Comparison of ENCODE assay signal across 2 cellular contexts in the genomic region with DNA sequence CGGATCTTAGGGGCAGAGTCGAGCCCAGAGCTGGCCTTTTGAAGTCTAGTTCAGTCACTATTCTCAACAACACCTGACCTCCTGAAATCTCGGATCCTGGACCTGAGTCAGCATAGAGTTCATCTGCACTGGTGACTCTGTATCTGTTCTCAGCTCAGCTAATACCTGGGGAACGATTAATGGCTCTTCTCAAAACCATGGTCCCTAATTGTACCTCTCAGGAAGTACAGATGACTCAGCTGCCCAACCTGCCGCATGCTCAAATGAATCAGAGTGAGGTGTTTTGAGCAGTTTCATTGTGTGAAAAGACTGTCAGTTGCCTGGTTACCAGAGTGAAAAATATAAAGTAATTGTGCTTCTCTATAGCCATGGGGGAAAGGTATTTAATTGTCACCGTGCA.
TF ChIP-seq lines count a peak whose summit lies in the region.

No MANE protein-coding gene starts in this region.

TF ChIP-seq in GM12878, 131 proteins besides CTCF, POLR2A, EP300 and RAD21 (continued from another document):
- no peak for TF ChIP-seq SUZ12 (IDR thresholded peaks at IDR 0.05; ENCODE audit: unreplicated experiment)
- peak; percentile 76 for TF ChIP-seq MTA2 (IDR thresholded peaks at IDR 0.05; ENCODE audit: low read depth)
- TF ChIP-seq JUNB (IDR thresholded peaks at IDR 0.05), result peak; percentile 32; the same call in 1 of the 2 replicates
- no peak for TF ChIP-seq WRNIP1 (IDR thresholded peaks at IDR 0.05; ENCODE audit: borderline replicate concordance, low read depth, low read length)
- TF ChIP-seq BCL11A (IDR thresholded peaks at IDR 0.05; ENCODE audit: low read depth, low read length), result 0 out of 2 replicates have a peak, but pooled peaks have one; percentile 45
- TF ChIP-seq, protein P1, sequence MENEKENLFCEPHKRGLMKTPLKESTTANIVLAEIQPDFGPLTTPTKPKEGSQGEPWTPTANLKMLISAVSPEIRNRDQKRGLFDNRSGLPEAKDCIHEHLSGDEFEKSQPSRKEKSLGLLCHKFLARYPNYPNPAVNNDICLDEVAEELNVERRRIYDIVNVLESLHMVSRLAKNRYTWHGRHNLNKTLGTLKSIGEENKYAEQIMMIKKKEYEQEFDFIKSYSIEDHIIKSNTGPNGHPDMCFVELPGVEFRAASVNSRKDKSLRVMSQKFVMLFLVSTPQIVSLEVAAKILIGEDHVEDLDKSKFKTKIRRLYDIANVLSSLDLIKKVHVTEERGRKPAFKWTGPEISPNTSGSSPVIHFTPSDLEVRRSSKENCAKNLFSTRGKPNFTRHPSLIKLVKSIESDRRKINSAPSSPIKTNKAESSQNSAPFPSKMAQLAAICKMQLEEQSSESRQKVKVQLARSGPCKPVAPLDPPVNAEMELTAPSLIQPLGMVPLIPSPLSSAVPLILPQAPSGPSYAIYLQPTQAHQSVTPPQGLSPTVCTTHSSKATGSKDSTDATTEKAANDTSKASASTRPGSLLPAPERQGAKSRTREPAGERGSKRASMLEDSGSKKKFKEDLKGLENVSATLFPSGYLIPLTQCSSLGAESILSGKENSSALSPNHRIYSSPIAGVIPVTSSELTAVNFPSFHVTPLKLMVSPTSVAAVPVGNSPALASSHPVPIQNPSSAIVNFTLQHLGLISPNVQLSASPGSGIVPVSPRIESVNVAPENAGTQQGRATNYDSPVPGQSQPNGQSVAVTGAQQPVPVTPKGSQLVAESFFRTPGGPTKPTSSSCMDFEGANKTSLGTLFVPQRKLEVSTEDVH (IDR thresholded peaks at IDR 0.05; ENCODE audit: low read depth, partially characterized antibody), result no peak
- 0 out of 4 replicates have a peak, but pooled peaks of 1 of the 2 experiments have one; percentile 29 for TF ChIP-seq IKZF2 (IDR thresholded peaks at IDR 0.05)
- no peak for TF ChIP-seq PAX5 (IDR thresholded peaks at IDR 0.05; ENCODE audit: borderline replicate concordance, low read depth, low read length)
- TF ChIP-seq GATAD2B (conservative IDR thresholded peaks at IDR 0.05; ENCODE audit: low read depth), result no peak
- TF ChIP-seq SPI1 (IDR thresholded peaks at IDR 0.05; ENCODE audit: borderline replicate concordance, insufficient read depth, low read depth, low read length), result no peak
- 0 out of 2 replicates have a peak, but pooled peaks have one; percentile 14 for TF ChIP-seq ATF7 (IDR thresholded peaks at IDR 0.05; ENCODE audit: low read depth)
- no peak for TF ChIP-seq EGR1 (IDR thresholded peaks at IDR 0.05; ENCODE audit: borderline replicate concordance in 1 of 2, low read depth in 2 of 2, low read length in 2 of 2)
- TF ChIP-seq, protein P2, sequence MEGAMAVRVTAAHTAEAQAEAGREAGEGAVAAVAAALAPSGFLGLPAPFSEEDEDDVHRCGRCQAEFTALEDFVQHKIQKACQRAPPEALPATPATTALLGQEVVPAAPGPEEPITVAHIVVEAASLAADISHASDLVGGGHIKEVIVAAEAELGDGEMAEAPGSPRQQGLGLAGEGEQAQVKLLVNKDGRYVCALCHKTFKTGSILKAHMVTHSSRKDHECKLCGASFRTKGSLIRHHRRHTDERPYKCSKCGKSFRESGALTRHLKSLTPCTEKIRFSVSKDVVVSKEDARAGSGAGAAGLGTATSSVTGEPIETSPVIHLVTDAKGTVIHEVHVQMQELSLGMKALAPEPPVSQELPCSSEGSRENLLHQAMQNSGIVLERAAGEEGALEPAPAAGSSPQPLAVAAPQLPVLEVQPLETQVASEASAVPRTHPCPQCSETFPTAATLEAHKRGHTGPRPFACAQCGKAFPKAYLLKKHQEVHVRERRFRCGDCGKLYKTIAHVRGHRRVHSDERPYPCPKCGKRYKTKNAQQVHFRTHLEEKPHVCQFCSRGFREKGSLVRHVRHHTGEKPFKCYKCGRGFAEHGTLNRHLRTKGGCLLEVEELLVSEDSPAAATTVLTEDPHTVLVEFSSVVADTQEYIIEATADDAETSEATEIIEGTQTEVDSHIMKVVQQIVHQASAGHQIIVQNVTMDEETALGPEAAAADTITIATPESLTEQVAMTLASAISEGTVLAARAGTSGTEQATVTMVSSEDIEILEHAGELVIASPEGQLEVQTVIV (IDR thresholded peaks at IDR 0.05; ENCODE audit: borderline replicate concordance, partially characterized antibody), result no peak
- no peak for TF ChIP-seq BACH1 (IDR thresholded peaks at IDR 0.05; ENCODE audit: borderline replicate concordance)
- no peak for TF ChIP-seq BHLHE40 (IDR thresholded peaks at IDR 0.05; ENCODE audit: borderline replicate concordance in 1 of 2, low read depth in 2 of 2, low read length in 1 of 2)
- TF ChIP-seq, protein P3, sequence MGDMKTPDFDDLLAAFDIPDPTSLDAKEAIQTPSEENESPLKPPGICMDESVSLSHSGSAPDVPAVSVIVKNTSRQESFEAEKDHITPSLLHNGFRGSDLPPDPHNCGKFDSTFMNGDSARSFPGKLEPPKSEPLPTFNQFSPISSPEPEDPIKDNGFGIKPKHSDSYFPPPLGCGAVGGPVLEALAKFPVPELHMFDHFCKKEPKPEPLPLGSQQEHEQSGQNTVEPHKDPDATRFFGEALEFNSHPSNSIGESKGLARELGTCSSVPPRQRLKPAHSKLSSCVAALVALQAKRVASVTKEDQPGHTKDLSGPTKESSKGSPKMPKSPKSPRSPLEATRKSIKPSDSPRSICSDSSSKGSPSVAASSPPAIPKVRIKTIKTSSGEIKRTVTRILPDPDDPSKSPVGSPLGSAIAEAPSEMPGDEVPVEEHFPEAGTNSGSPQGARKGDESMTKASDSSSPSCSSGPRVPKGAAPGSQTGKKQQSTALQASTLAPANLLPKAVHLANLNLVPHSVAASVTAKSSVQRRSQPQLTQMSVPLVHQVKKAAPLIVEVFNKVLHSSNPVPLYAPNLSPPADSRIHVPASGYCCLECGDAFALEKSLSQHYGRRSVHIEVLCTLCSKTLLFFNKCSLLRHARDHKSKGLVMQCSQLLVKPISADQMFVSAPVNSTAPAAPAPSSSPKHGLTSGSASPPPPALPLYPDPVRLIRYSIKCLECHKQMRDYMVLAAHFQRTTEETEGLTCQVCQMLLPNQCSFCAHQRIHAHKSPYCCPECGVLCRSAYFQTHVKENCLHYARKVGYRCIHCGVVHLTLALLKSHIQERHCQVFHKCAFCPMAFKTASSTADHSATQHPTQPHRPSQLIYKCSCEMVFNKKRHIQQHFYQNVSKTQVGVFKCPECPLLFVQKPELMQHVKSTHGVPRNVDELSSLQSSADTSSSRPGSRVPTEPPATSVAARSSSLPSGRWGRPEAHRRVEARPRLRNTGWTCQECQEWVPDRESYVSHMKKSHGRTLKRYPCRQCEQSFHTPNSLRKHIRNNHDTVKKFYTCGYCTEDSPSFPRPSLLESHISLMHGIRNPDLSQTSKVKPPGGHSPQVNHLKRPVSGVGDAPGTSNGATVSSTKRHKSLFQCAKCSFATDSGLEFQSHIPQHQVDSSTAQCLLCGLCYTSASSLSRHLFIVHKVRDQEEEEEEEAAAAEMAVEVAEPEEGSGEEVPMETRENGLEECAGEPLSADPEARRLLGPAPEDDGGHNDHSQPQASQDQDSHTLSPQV (IDR thresholded peaks at IDR 0.05), result no peak
- no peak for TF ChIP-seq BMI1 (IDR thresholded peaks at IDR 0.05; ENCODE audit: borderline replicate concordance)
- no peak for TF ChIP-seq KDM1A (IDR thresholded peaks at IDR 0.05; ENCODE audit: borderline replicate concordance)
- no peak for TF ChIP-seq FOXK2 (IDR thresholded peaks at IDR 0.05)
- no peak for TF ChIP-seq NR2C2 (IDR thresholded peaks at IDR 0.05; ENCODE audit: borderline replicate concordance, control insufficient read depth, insufficient read length, low read depth)

TF ChIP-seq in HepG2, 621 proteins besides CTCF, POLR2A, EP300 and RAD21 (continued from another document):
- TF ChIP-seq, protein P4, sequence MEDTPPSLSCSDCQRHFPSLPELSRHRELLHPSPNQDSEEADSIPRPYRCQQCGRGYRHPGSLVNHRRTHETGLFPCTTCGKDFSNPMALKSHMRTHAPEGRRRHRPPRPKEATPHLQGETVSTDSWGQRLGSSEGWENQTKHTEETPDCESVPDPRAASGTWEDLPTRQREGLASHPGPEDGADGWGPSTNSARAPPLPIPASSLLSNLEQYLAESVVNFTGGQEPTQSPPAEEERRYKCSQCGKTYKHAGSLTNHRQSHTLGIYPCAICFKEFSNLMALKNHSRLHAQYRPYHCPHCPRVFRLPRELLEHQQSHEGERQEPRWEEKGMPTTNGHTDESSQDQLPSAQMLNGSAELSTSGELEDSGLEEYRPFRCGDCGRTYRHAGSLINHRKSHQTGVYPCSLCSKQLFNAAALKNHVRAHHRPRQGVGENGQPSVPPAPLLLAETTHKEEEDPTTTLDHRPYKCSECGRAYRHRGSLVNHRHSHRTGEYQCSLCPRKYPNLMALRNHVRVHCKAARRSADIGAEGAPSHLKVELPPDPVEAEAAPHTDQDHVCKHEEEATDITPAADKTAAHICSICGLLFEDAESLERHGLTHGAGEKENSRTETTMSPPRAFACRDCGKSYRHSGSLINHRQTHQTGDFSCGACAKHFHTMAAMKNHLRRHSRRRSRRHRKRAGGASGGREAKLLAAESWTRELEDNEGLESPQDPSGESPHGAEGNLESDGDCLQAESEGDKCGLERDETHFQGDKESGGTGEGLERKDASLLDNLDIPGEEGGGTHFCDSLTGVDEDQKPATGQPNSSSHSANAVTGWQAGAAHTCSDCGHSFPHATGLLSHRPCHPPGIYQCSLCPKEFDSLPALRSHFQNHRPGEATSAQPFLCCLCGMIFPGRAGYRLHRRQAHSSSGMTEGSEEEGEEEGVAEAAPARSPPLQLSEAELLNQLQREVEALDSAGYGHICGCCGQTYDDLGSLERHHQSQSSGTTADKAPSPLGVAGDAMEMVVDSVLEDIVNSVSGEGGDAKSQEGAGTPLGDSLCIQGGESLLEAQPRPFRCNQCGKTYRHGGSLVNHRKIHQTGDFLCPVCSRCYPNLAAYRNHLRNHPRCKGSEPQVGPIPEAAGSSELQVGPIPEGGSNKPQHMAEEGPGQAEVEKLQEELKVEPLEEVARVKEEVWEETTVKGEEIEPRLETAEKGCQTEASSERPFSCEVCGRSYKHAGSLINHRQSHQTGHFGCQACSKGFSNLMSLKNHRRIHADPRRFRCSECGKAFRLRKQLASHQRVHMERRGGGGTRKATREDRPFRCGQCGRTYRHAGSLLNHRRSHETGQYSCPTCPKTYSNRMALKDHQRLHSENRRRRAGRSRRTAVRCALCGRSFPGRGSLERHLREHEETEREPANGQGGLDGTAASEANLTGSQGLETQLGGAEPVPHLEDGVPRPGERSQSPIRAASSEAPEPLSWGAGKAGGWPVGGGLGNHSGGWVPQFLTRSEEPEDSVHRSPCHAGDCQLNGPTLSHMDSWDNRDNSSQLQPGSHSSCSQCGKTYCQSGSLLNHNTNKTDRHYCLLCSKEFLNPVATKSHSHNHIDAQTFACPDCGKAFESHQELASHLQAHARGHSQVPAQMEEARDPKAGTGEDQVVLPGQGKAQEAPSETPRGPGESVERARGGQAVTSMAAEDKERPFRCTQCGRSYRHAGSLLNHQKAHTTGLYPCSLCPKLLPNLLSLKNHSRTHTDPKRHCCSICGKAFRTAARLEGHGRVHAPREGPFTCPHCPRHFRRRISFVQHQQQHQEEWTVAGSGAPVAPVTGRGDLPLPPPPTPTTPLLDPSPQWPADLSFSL (CRISPR knock-in tag; IDR thresholded peaks at IDR 0.05), result no peak
- no peak for TF ChIP-seq ZFP1 (CRISPR knock-in tag; IDR thresholded peaks at IDR 0.05)
- TF ChIP-seq ZNF12 (CRISPR knock-in tag; IDR thresholded peaks at IDR 0.05), result no peak
- TF ChIP-seq THYN1 (CRISPR knock-in tag; IDR thresholded peaks at IDR 0.05; ENCODE audit: borderline replicate concordance, low read depth), result no peak
- TF ChIP-seq, protein P5, sequence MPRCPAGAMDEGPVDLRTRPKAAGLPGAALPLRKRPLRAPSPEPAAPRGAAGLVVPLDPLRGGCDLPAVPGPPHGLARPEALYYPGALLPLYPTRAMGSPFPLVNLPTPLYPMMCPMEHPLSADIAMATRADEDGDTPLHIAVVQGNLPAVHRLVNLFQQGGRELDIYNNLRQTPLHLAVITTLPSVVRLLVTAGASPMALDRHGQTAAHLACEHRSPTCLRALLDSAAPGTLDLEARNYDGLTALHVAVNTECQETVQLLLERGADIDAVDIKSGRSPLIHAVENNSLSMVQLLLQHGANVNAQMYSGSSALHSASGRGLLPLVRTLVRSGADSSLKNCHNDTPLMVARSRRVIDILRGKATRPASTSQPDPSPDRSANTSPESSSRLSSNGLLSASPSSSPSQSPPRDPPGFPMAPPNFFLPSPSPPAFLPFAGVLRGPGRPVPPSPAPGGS (CRISPR knock-in tag; IDR thresholded peaks at IDR 0.05), result no peak
- TF ChIP-seq, protein P6, sequence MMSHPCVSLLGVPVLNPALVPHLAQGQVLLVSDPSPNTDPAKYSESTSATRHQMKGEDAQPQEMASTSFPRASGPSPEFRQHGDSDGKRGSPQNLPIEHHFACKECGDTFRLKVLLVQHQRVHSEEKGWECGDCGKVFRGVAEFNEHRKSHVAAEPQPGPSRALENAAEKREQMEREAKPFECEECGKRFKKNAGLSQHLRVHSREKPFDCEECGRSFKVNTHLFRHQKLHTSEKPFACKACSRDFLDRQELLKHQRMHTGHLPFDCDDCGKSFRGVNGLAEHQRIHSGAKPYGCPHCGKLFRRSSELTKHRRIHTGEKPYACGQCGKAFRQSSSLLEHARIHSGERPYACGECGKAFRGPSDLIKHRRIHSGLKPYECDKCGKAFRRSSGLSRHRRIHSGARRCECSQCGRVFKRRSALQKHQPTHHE (CRISPR knock-in tag; IDR thresholded peaks at IDR 0.05; ENCODE audit: borderline replicate concordance), result no peak
- no peak for TF ChIP-seq GATAD2A (CRISPR knock-in tag; IDR thresholded peaks at IDR 0.05)
- no peak for TF ChIP-seq ZNF3 (CRISPR knock-in tag; IDR thresholded peaks at IDR 0.05)
- TF ChIP-seq DR1 (CRISPR knock-in tag; IDR thresholded peaks at IDR 0.05), result no peak
- TF ChIP-seq, protein P7, sequence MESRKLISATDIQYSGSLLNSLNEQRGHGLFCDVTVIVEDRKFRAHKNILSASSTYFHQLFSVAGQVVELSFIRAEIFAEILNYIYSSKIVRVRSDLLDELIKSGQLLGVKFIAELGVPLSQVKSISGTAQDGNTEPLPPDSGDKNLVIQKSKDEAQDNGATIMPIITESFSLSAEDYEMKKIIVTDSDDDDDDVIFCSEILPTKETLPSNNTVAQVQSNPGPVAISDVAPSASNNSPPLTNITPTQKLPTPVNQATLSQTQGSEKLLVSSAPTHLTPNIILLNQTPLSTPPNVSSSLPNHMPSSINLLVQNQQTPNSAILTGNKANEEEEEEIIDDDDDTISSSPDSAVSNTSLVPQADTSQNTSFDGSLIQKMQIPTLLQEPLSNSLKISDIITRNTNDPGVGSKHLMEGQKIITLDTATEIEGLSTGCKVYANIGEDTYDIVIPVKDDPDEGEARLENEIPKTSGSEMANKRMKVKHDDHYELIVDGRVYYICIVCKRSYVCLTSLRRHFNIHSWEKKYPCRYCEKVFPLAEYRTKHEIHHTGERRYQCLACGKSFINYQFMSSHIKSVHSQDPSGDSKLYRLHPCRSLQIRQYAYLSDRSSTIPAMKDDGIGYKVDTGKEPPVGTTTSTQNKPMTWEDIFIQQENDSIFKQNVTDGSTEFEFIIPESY (CRISPR knock-in tag; IDR thresholded peaks at IDR 0.05), result no peak
